14 cellular contexts compared by ENCODE assay signal in the genomic region with DNA sequence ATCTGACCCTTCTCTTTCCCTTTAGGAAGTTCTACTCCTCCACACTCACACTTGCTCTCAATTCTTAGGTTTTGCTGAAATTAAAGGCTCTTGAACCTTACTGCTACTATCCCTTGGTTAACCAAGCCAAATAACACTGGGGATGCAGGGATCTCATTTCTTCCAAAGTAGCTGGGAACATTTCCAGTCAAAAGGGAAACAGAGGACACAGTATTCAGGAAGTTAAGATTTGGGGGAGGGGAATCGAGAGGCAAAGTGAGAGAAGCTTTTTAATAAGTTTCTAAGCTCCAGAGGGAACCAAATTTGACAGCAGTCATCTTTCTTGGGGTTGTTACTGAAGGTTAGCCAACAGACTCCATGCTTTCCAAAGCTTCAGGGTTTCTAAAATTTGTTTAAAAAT. TPM values are rescaled to one million over a fixed set of nuclear protein-coding genes. Genes with fewer than 3 reads are reported as not detected.
DNase-seq lines count a peak whose midpoint lies in the region; FAIRE-seq and TF ChIP-seq lines count a peak whose summit lies in the region.
"Had no signal": no experiment of that assay in that cellular context is flagged by ENCODE, and none has a peak within 500 bp of the region (broad histone marks: within the 10 kb centered on the region; RNA-seq: fewer than 3 reads in every experiment).

No MANE protein-coding gene starts in this region.

- TF ChIP-seq CTCF in CD14-positive monocyte (IDR thresholded peaks at IDR 0.05) (no peak), HFFc6 (IDR thresholded peaks at IDR 0.05) (no peak), astrocyte (IDR thresholded peaks at IDR 0.05; ENCODE audit: insufficient read depth, low read depth, low read length) (no peak), nephron progenitor cell (IDR thresholded peaks at IDR 0.05) (no peak), glutamatergic neuron (IDR thresholded peaks at IDR 0.05; ENCODE audit: partially characterized antibody, unreplicated experiment) (no peak), GM13976 (IDR thresholded peaks at IDR 0.05; ENCODE audit: borderline replicate concordance, control extremely low read depth, extremely low read depth, insufficient read depth, missing control alignments) (no peak)

- H4K20me1 ChIP-seq in astrocyte (ENCODE audit: insufficient read depth, low read length), result peaks cover 95% of the 10 kb centered on the region

- H3K9me3 Mint-ChIP-seq in CD14-positive monocyte, result peaks cover 0 to 2% (median 0%) of the 10 kb centered on the region in 7 donors
- no peaks in the 10 kb centered on the region for H3K9me3 Mint-ChIP-seq in HFFc6
- H3K9me3 Mint-ChIP-seq in astrocyte (ENCODE audit: unreplicated experiment), result no peaks in the 10 kb centered on the region
- H3K9me3 Mint-ChIP-seq in nephron progenitor cell, result peaks cover 2% of the 10 kb centered on the region
- no peaks in the 10 kb centered on the region for H3K9me3 Mint-ChIP-seq in glutamatergic neuron (ENCODE audit: unreplicated experiment)

- peaks cover 100% of the 10 kb centered on the region for H3K79me2 ChIP-seq in astrocyte (ENCODE audit: insufficient read depth, low read length)

- no peak overlapping the region for H3K27ac ChIP-seq in astrocyte (ENCODE audit: low read depth, low read length)
- H3K27ac ChIP-seq: breast epithelium had no signal

- DNase-seq in CD14-positive monocyte (ENCODE audit: low spot score) (no peak), HFFc6 (no peak), astrocyte (ENCODE audit: low read depth) (no peak), nephron progenitor cell (no peak), glutamatergic neuron (no peak), DMS 273 treated with DMSO at 0.1 percent for 48 hours (lab: John Stamatoyannopoulos, UW) (no peak), GM13976 (ENCODE audit: low spot score) (no peak), NCI-H82 (lab: John Stamatoyannopoulos, UW) (no peak)
- DNase-seq: activated effector memory CD4-positive, alpha-beta T cell treated with anti-CD3 and anti-CD28 coated beads, Interleukin-2, amount 50 U/mL, for 16 hours; left cardiac atrium; NCI-H1694; NCI-H526 treated with DMSO at 0.1 percent for 48 hours; stimulated activated CD4-positive, alpha-beta T cell treated with anti-CD3 and anti-CD28 coated beads, Interleukin-2, amount 100 ng/mL, for 48 hours had no signal

- in situ Hi-C loops in GM13976 (cut with MboI; ENCODE audit: low sequenced_read_pairs, unreplicated experiment), result no loop called here

- intact Hi-C loops in CD14-positive monocyte (cut with micrococcal nuclease), result no loop called here

- H3K4me1 ChIP-seq in astrocyte (ENCODE audit: insufficient read depth, low read length), result peaks cover 22% of the 10 kb centered on the region

- H3K27ac Mint-ChIP-seq in CD14-positive monocyte (peak overlapping the region in 4 of 7 donors; percentile 39 to 73 (median 47)), HFFc6 (peak overlapping the region; percentile 73), astrocyte (ENCODE audit: unreplicated experiment) (peak overlapping the region; percentile 60), nephron progenitor cell (peak overlapping the region; percentile 83), glutamatergic neuron (ENCODE audit: unreplicated experiment) (no peak overlapping the region)

- H3K27me3 Mint-ChIP-seq in CD14-positive monocyte (ENCODE audit: low read depth in 3 of 3), result no peaks in the 10 kb centered on the region
- no peaks in the 10 kb centered on the region for H3K27me3 Mint-ChIP-seq in HFFc6 (ENCODE audit: insufficient read depth)
- H3K27me3 Mint-ChIP-seq in astrocyte (ENCODE audit: low read depth, unreplicated experiment), result no peaks in the 10 kb centered on the region
- no peaks in the 10 kb centered on the region for H3K27me3 Mint-ChIP-seq in nephron progenitor cell (ENCODE audit: low read depth, poor library complexity)
- H3K27me3 Mint-ChIP-seq in glutamatergic neuron (ENCODE audit: unreplicated experiment), result peaks cover 2% of the 10 kb centered on the region

- H3K9ac ChIP-seq in astrocyte (ENCODE audit: low read length), result peak overlapping the region; percentile 9

- no peak overlapping the region for H3K4me3 ChIP-seq in astrocyte (ENCODE audit: insufficient read depth, low read depth, low read length)
- H3K4me3 ChIP-seq: breast epithelium had no signal

- H3K9me3 ChIP-seq in astrocyte (ENCODE audit: insufficient read depth, low read depth, low read length), result no peaks in the 10 kb centered on the region
- H3K9me3 ChIP-seq: breast epithelium had no signal

- H3K4me3 Mint-ChIP-seq in CD14-positive monocyte (no peak overlapping the region), HFFc6 (peak overlapping the region; percentile 61), astrocyte (ENCODE audit: unreplicated experiment) (peak overlapping the region; percentile 7), nephron progenitor cell (no peak overlapping the region), glutamatergic neuron (ENCODE audit: unreplicated experiment) (no peak overlapping the region)

- H3K36me3 ChIP-seq in astrocyte (ENCODE audit: insufficient read depth, low read length), result peaks cover 19% of the 10 kb centered on the region
- H3K36me3 ChIP-seq: breast epithelium had no signal

- no peak overlapping the region for H2AFZ ChIP-seq in astrocyte (ENCODE audit: low read depth, low read length)

- H3K4me1 Mint-ChIP-seq in CD14-positive monocyte (peaks cover 70% of the 10 kb centered on the region), HFFc6 (ENCODE audit: low read depth) (peaks cover 68% of the 10 kb centered on the region), astrocyte (ENCODE audit: low read depth, unreplicated experiment) (peaks cover 51% of the 10 kb centered on the region), nephron progenitor cell (peaks cover 66% of the 10 kb centered on the region), glutamatergic neuron (ENCODE audit: low read depth, unreplicated experiment) (peaks cover 38% of the 10 kb centered on the region)

- no peak overlapping the region for H3K4me2 ChIP-seq in astrocyte (ENCODE audit: low read length)

- H3K36me3 Mint-ChIP-seq in CD14-positive monocyte (peaks cover 31% of the 10 kb centered on the region in 2 donors), HFFc6 (ENCODE audit: low read depth) (peaks cover 36% of the 10 kb centered on the region), astrocyte (ENCODE audit: low read depth, unreplicated experiment) (peaks cover 2% of the 10 kb centered on the region), nephron progenitor cell (ENCODE audit: low read depth) (peaks cover 74% of the 10 kb centered on the region), glutamatergic neuron (ENCODE audit: unreplicated experiment) (peaks cover under 1% of the 10 kb centered on the region)

- no peak for FAIRE-seq in astrocyte (lab: Jason Lieb, UNC)

- H3K27me3 ChIP-seq in astrocyte (ENCODE audit: insufficient read depth, low read length), result no peaks in the 10 kb centered on the region
- H3K27me3 ChIP-seq: breast epithelium had no signal

RNA-seq across cellular contexts. Expression of a gene that starts 6.2 kb away (rescaled TPM):
- 100 to 1,000 TPM; 195 to 207 TPM for polyA plus RNA-seq in CD14-positive monocyte
- total RNA-seq in HFFc6 (2021; fragmentation: NEBNext Ultra II Directional; extraction: Animal tissue kit (Norgen Biotek cat#: 25700)), result 100 to 1,000 TPM; 399 to 468 (median 441) TPM
- 544 and 552 TPM in 2 replicates for total RNA-seq in astrocyte
- total RNA-seq in glutamatergic neuron (ENCODE audit: unreplicated experiment), result 302 TPM

RNA-seq across cellular contexts. Expression of a gene that starts 6.4 kb away (rescaled TPM):
- polyA plus RNA-seq in CD14-positive monocyte, result 10 to 100 TPM; 50.4 to 69.9 TPM
- 1,000 to 10,000 TPM in 5 of 6 experiments, 100 to 1,000 TPM in 1; 991 to 1,153 (median 1,104) TPM for total RNA-seq in HFFc6 (2021; fragmentation: NEBNext Ultra II Directional; extraction: Animal tissue kit (Norgen Biotek cat#: 25700))
- total RNA-seq in astrocyte (922 and 975 TPM in 2 replicates), glutamatergic neuron (ENCODE audit: unreplicated experiment) (216 TPM)

RNA-seq across cellular contexts. Expression of a gene that starts 34.2 kb away (rescaled TPM):
- polyA plus RNA-seq in CD14-positive monocyte, result 1 to 10 TPM; 6.7 to 8.5 TPM
- total RNA-seq in HFFc6 (2021; fragmentation: NEBNext Ultra II Directional; extraction: Animal tissue kit (Norgen Biotek cat#: 25700)), result 10 to 100 TPM; 38.3 to 46.4 (median 41.9) TPM
- total RNA-seq in astrocyte, result 60.8 and 65.0 TPM in 2 replicates
- 67.7 TPM for total RNA-seq in glutamatergic neuron (ENCODE audit: unreplicated experiment)

Comparison
In these comparisons a context has a peak if more than half of its experiments do, and no peak if none do; other contexts are left out.
1. H3K4me3 Mint-ChIP-seq: peak in HFFc6 (single experiment) and astrocyte (single experiment); none in CD14-positive monocyte (0 of 2), nephron progenitor cell (single experiment) and glutamatergic neuron (single experiment).